Comparison of ENCODE assay signal across 8 cellular contexts in the genomic region with DNA sequence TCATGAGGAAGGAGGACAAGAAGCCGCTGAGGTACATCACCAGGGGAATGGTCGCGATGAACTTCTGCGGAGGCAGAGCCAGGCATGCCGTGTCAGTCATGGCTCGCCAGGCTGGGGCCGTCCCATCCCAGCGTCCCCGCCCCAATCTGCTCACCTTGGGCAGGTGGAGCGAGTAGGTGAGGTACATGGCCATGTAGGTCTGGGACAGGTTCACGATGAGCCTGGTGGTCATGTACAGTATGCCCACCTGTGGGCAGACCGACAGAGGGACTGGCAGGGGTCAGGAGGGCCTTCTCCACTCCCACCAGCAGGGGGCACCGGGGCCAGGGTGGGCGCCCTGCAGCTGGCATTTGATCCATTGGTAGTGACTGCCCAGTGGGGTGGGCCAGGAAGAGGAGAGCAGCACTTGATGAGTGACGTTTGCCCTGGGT. TPM values are rescaled to one million over a fixed set of nuclear protein-coding genes. Genes with fewer than 3 reads are reported as not detected.
A peak's percentile ranks its signal among the peaks of the same experiment; 100 is the strongest.
DNase-seq lines count a peak whose midpoint lies in the region; ATAC-seq and TF ChIP-seq lines count a peak whose summit lies in the region.
"Had no signal": no experiment of that assay in that cellular context is flagged by ENCODE, and none has a peak within 500 bp of the region (broad histone marks: within the 10 kb centered on the region; RNA-seq: fewer than 3 reads in every experiment).

No MANE protein-coding gene starts in this region.

- H3K27ac Mint-ChIP-seq in endothelial cell (ENCODE audit: unreplicated experiment) = no peak overlapping the region

- DNase-seq in GM13976 (ENCODE audit: low spot score) (no peak), RWPE2 (ENCODE audit: low spot score) (no peak), endothelial cell (ENCODE audit: low spot score) (no peak), ureter (ENCODE audit: low spot score) (no peak)
- peak; percentile 39 for DNase-seq in stimulated activated CD4-positive, alpha-beta T cell treated with anti-CD3 and anti-CD28 coated beads, Interleukin-4, amount 100 ng/mL, for 24 hours
- DNase-seq: thyroid gland had no signal

- H3K4me3 Mint-ChIP-seq in endothelial cell (ENCODE audit: unreplicated experiment) = no peak overlapping the region

- H3K4me1 Mint-ChIP-seq in endothelial cell (ENCODE audit: unreplicated experiment) = peaks cover 4% of the 10 kb centered on the region

- in situ Hi-C loops in GM13976 (cut with MboI; ENCODE audit: low sequenced_read_pairs, unreplicated experiment) = no loop called here

- H3K27me3 Mint-ChIP-seq in endothelial cell (ENCODE audit: unreplicated experiment) = peaks cover 10% of the 10 kb centered on the region

- H3K27me3 ChIP-seq in RWPE2 (ENCODE audit: insufficient read depth, poor library complexity, severe bottlenecking) = no peaks in the 10 kb centered on the region
- H3K27me3 ChIP-seq: thyroid gland had no signal

- H3K4me3 ChIP-seq in RWPE2 (ENCODE audit: severe bottlenecking) = no peak overlapping the region
- H3K4me3 ChIP-seq: thyroid gland had no signal

- ATAC-seq in RWPE2 (ENCODE audit: low read depth) = no peak
- no peak for ATAC-seq in GM18868 (IDR thresholded peaks at IDR 0.05; ENCODE audit: unreplicated experiment)
- ATAC-seq in HG03108 (IDR thresholded peaks at IDR 0.05; ENCODE audit: unreplicated experiment) = no peak

- no peaks in the 10 kb centered on the region for H3K9me3 Mint-ChIP-seq in endothelial cell (ENCODE audit: unreplicated experiment)

- TF ChIP-seq CTCF in GM13976 (IDR thresholded peaks at IDR 0.05; ENCODE audit: borderline replicate concordance, control extremely low read depth, extremely low read depth, insufficient read depth, missing control alignments) (peak; percentile 35), RWPE2 (IDR thresholded peaks at IDR 0.05; ENCODE audit: poor library complexity, severe bottlenecking) (peak; percentile 32), endothelial cell (IDR thresholded peaks at IDR 0.05; ENCODE audit: unreplicated experiment) (peak; percentile 68)

- H3K27ac ChIP-seq in RWPE2 (ENCODE audit: poor library complexity, severe bottlenecking) = no peak overlapping the region
- H3K27ac ChIP-seq: thyroid gland had no signal

- H3K36me3 ChIP-seq in RWPE2 (ENCODE audit: low read depth) = peaks cover 19% of the 10 kb centered on the region; the same call in 1 of the 2 replicates
- H3K36me3 ChIP-seq: thyroid gland had no signal

- H3K36me3 Mint-ChIP-seq in endothelial cell (ENCODE audit: low read depth, unreplicated experiment) = peaks cover 5% of the 10 kb centered on the region

- no peaks in the 10 kb centered on the region for H3K9me3 ChIP-seq in RWPE2 (ENCODE audit: severe bottlenecking)
- H3K9me3 ChIP-seq: thyroid gland had no signal

- H3K4me1 ChIP-seq in RWPE2 (ENCODE audit: insufficient read depth, poor library complexity, severe bottlenecking) = no peaks in the 10 kb centered on the region
- H3K4me1 ChIP-seq: thyroid gland had no signal

RNA-seq across cellular contexts. Expression of a gene that starts 8.3 kb away (rescaled TPM):
- total RNA-seq in endothelial cell (ENCODE audit: unreplicated experiment) = 1.4 TPM
- total RNA-seq in ureter = 6.4 TPM

RNA-seq across cellular contexts. Expression of a gene that starts 10.1 kb away (rescaled TPM):
- total RNA-seq in endothelial cell (ENCODE audit: unreplicated experiment) (54.5 TPM), ureter (82.8 TPM)

RNA-seq across cellular contexts. Expression of a gene that starts 25.4 kb away (rescaled TPM):
- total RNA-seq in endothelial cell (ENCODE audit: unreplicated experiment) = 77.2 TPM
- 66.5 TPM for total RNA-seq in ureter

RNA-seq across cellular contexts. Expression of a gene that starts 38.0 kb away (rescaled TPM):
- 11.0 TPM for total RNA-seq in endothelial cell (ENCODE audit: unreplicated experiment)
- total RNA-seq in ureter = 2.4 TPM

RNA-seq across cellular contexts. Expression of a gene that starts 41.2 kb away (rescaled TPM):
- 38.9 TPM for total RNA-seq in endothelial cell (ENCODE audit: unreplicated experiment)
- 58.8 TPM for total RNA-seq in ureter
